22 cellular contexts compared by ENCODE assay signal in the genomic region with DNA sequence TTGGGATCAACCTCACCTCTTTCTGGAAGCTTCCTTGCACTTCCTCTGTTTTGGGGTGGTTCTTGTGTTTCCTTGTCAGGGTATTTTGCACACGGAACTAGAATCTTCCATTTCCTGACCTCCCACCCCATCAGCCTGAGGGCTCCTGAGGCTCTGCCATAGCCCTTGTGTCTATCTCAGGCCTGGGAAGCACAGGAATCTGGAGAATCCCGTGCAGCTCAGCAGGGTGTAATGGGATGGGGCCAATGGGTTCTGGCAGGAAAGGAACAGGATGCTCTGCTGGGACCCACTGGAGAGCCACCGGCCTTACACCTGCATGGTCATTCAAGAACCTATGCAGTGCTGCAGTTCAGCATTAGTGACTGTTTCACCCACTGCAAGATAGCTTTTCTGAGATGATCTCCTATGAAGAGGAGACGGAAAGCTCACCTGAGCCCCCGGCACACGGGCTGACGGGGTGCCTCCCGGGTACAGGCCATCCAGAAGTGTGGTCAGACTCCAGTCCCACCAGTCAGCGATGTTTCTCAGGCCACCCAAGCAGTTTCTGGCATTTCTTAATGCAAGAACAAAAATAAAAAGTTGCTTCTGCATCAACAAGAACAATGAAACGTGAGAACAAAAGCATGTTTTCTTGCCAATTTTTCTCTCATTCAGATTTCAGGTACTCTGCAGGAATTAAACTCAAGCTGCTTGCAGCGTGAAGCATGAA.
DNase-seq lines count a peak whose midpoint lies in the region; ATAC-seq, FAIRE-seq and TF ChIP-seq lines count a peak whose summit lies in the region.
"Had no signal": no experiment of that assay in that cellular context is flagged by ENCODE, and none has a peak within 500 bp of the region (broad histone marks: within the 10 kb centered on the region; RNA-seq: fewer than 3 reads in every experiment).

No MANE protein-coding gene starts in this region.

- dilution Hi-C loops in IMR-90 (cut with HindIII; ENCODE audit: low sequenced_read_pairs, unreplicated experiment), result no loop called here

- no peak overlapping the region; the same call in 1 of the 2 replicates for H4K5ac ChIP-seq in IMR-90 (ENCODE audit: low read depth, low read length)

- CTCF ChIA-PET in IMR-90 (lab: Yijun Ruan, JAX), result interaction anchor here (0.5 kb wide), 1 partner anchor 560 kb away, joined by 3 read pairs; no protein-coding TSS in a partner anchor

- BruUV-seq in IMR-90 (replicated peaks; lab: Mats Ljungman, UMichigan), result no TSS peak

- H3K9me3 Mint-ChIP-seq in astrocyte (ENCODE audit: unreplicated experiment), result no peaks in the 10 kb centered on the region
- H3K9me3 Mint-ChIP-seq in activated T-helper 2 cell treated with anti-CD3 and anti-CD28 coated beads, Interferon-gamma antibody, Interleukin-2, Interleukin-4, amounts not matched to agents 10 μg/mL and 5 μg/mL and 100 μg/mL, durations not matched to agents 14 hours and 24 hours and 36 hours, result no peaks in the 10 kb centered on the region
- H3K9me3 Mint-ChIP-seq in stimulated activated memory B cell treated with anti-CD40 and anti-IgM and Interleukin-4, amounts not matched to agents 10 μg/mL and 1 μg/mL and 100 μg/mL, for 72 hours, result no peaks in the 10 kb centered on the region
- H3K9me3 Mint-ChIP-seq: CD4-positive, alpha-beta memory T cell; IgD-negative memory B cell had no signal

- ATAC-seq in IMR-90 (ENCODE audit: low read depth), result no peak
- no peak for ATAC-seq in upper lobe of right lung
- no peak for ATAC-seq in stimulated activated memory B cell treated with anti-CD40 and anti-IgM and Interleukin-4, amounts not matched to agents 10 μg/mL and 1 μg/mL and 100 μg/mL, for 72 hours
- ATAC-seq: GM12878 had no signal

- peak overlapping the region; percentile 23 for H2BK20ac ChIP-seq in IMR-90 (ENCODE audit: low read depth, low read length)

- H3K27ac ChIP-seq in IMR-90 (ENCODE audit: insufficient read depth, low read length) (no peak overlapping the region), astrocyte (ENCODE audit: low read depth, low read length) (no peak overlapping the region), upper lobe of right lung (no peak overlapping the region), left ventricle myocardium inferior (replicated peaks) (no peak overlapping the region)

- no peak overlapping the region for H2AFZ ChIP-seq in IMR-90 (replicated peaks; ENCODE audit: low read length, poor library complexity)
- H2AFZ ChIP-seq in astrocyte (ENCODE audit: low read depth, low read length), result no peak overlapping the region

- no peak overlapping the region for H3K18ac ChIP-seq in IMR-90 (ENCODE audit: low read depth, low read length)

- in situ Hi-C loops in IMR-90 (cut with MboI; ENCODE audit: low sequenced_read_pairs), result loop anchor here (5.0 to 10.0 kb wide), 3 partner anchors 230 to 550 kb away; a partner anchor contains a TSS

- H3K79me2 ChIP-seq in astrocyte (ENCODE audit: insufficient read depth, low read length), result no peaks in the 10 kb centered on the region

- H3K27ac Mint-ChIP-seq in astrocyte (ENCODE audit: unreplicated experiment), result no peak overlapping the region
- H3K27ac Mint-ChIP-seq in activated T-helper 2 cell treated with anti-CD3 and anti-CD28 coated beads, Interferon-gamma antibody, Interleukin-2, Interleukin-4, amounts not matched to agents 10 μg/mL and 5 μg/mL and 100 μg/mL, durations not matched to agents 14 hours and 24 hours and 36 hours, result no peak overlapping the region
- H3K27ac Mint-ChIP-seq in stimulated activated memory B cell treated with anti-CD40 and anti-IgM and Interleukin-4, amounts not matched to agents 10 μg/mL and 1 μg/mL and 100 μg/mL, for 72 hours, result no peak overlapping the region
- H3K27ac Mint-ChIP-seq: CD4-positive, alpha-beta memory T cell had no signal

- H2BK15ac ChIP-seq in IMR-90 (ENCODE audit: low read depth, low read length), result no peak overlapping the region; the same call in 2 of the 3 replicates

- peak overlapping the region; percentile 11; the same call in 1 of the 2 replicates for H3K14ac ChIP-seq in IMR-90 (replicated peaks; ENCODE audit: low read depth, low read length)

- H3K4me1 ChIP-seq in IMR-90 (ENCODE audit: control insufficient read depth, insufficient read depth, low read length), result peaks cover 4% of the 10 kb centered on the region
- H3K4me1 ChIP-seq in astrocyte (ENCODE audit: insufficient read depth, low read length), result peaks cover 4% of the 10 kb centered on the region
- H3K4me1 ChIP-seq in upper lobe of right lung, result peaks cover 7% of the 10 kb centered on the region
- peaks cover 30% of the 10 kb centered on the region for H3K4me1 ChIP-seq in left ventricle myocardium inferior

- no peak overlapping the region for H3K56ac ChIP-seq in IMR-90 (ENCODE audit: extremely low read depth, insufficient read depth, low read length)

- intact Hi-C loops in IMR-90 (cut with micrococcal nuclease) (loop anchor here (5.0 kb wide), 3 partner anchors 53 to 363 kb away; no protein-coding TSS in a partner anchor), upper lobe of right lung (cut with DNase I) (loop anchor here (10.0 kb wide), 1 partner anchor 370 kb away; no protein-coding TSS in a partner anchor), left ventricle myocardium inferior (cut with micrococcal nuclease) (no loop called here)
- intact Hi-C loops in activated T-helper 2 cell treated with anti-CD3 and anti-CD28 coated beads, Interferon-gamma antibody, Interleukin-2, Interleukin-4, amounts not matched to agents 10 μg/mL and 5 μg/mL and 100 μg/mL, durations not matched to agents 14 hours and 24 hours and 36 hours (cut with micrococcal nuclease), result loop anchor here (5.0 kb wide), 1 partner anchor 1898 kb away; no protein-coding TSS in a partner anchor

- no peak overlapping the region for H4K8ac ChIP-seq in IMR-90 (ENCODE audit: low read depth in 2 of 2, low read length in 2 of 2)

- H3K27me3 Mint-ChIP-seq in astrocyte (ENCODE audit: low read depth, unreplicated experiment), result no peaks in the 10 kb centered on the region
- H3K27me3 Mint-ChIP-seq in activated T-helper 2 cell treated with anti-CD3 and anti-CD28 coated beads, Interferon-gamma antibody, Interleukin-2, Interleukin-4, amounts not matched to agents 10 μg/mL and 5 μg/mL and 100 μg/mL, durations not matched to agents 14 hours and 24 hours and 36 hours (ENCODE audit: low read depth), result peaks cover 2% of the 10 kb centered on the region
- no peaks in the 10 kb centered on the region for H3K27me3 Mint-ChIP-seq in stimulated activated memory B cell treated with anti-CD40 and anti-IgM and Interleukin-4, amounts not matched to agents 10 μg/mL and 1 μg/mL and 100 μg/mL, for 72 hours
- H3K27me3 Mint-ChIP-seq: CD4-positive, alpha-beta memory T cell had no signal

- peaks cover 4% of the 10 kb centered on the region for H3K36me3 Mint-ChIP-seq in astrocyte (ENCODE audit: low read depth, unreplicated experiment)
- H3K36me3 Mint-ChIP-seq in activated T-helper 2 cell treated with anti-CD3 and anti-CD28 coated beads, Interferon-gamma antibody, Interleukin-2, Interleukin-4, amounts not matched to agents 10 μg/mL and 5 μg/mL and 100 μg/mL, durations not matched to agents 14 hours and 24 hours and 36 hours (ENCODE audit: low read depth), result no peaks in the 10 kb centered on the region
- H3K36me3 Mint-ChIP-seq in stimulated activated memory B cell treated with anti-CD40 and anti-IgM and Interleukin-4, amounts not matched to agents 10 μg/mL and 1 μg/mL and 100 μg/mL, for 72 hours, result no peaks in the 10 kb centered on the region
- H3K36me3 Mint-ChIP-seq: CD4-positive, alpha-beta memory T cell; IgD-negative memory B cell had no signal

- no peak for TF ChIP-seq RAD21 in IMR-90 (IDR thresholded peaks at IDR 0.05; ENCODE audit: low read length)

- no peaks in the 10 kb centered on the region for H3K9me3 ChIP-seq in IMR-90 (ENCODE audit: control insufficient read depth, insufficient read depth, low read length)
- H3K9me3 ChIP-seq in astrocyte (ENCODE audit: insufficient read depth, low read depth, low read length), result no peaks in the 10 kb centered on the region
- no peaks in the 10 kb centered on the region for H3K9me3 ChIP-seq in upper lobe of right lung
- H3K9me3 ChIP-seq in left ventricle myocardium inferior (replicated peaks), result no peaks in the 10 kb centered on the region

- DNase-seq in IMR-90 (no peak), astrocyte (ENCODE audit: low read depth) (no peak), iPS-NIHi11 (ENCODE audit: low spot score) (peak; percentile 48), upper lobe of right lung (peak; percentile 6), left ventricle myocardium inferior (no peak)
- no peak for DNase-seq in activated T-helper 2 cell treated with anti-CD3 and anti-CD28 coated beads, Interferon-gamma antibody, Interleukin-2, Interleukin-4, amounts not matched to agents 10 μg/mL and 5 μg/mL and 100 μg/mL, durations not matched to agents 14 hours and 24 hours and 36 hours (ENCODE audit: low spot score)
- DNase-seq: Calu3; CD4-positive, alpha-beta memory T cell; DMS79; MV-4-11; NCI-H1417 treated with DMSO at 0.1 percent for 48 hours; NCI-H1930; NCI-H2171; NCI-H446 treated with DMSO at 0.1 percent for 48 hours; NK-92 treated with Interleukin-12 subunit alpha and Interleukin-12 subunit beta, amount 100 ng/mL, for 24 hours; OCI-M1; RPMI8226 had no signal

- H3K27me3 ChIP-seq in IMR-90 (ENCODE audit: control insufficient read depth, insufficient read depth, low read length), result no peaks in the 10 kb centered on the region
- H3K27me3 ChIP-seq in astrocyte (ENCODE audit: insufficient read depth, low read length), result no peaks in the 10 kb centered on the region
- H3K27me3 ChIP-seq in upper lobe of right lung, result no peaks in the 10 kb centered on the region
- no peaks in the 10 kb centered on the region for H3K27me3 ChIP-seq in left ventricle myocardium inferior (ENCODE audit: low read depth)

- H3K4me2 ChIP-seq in IMR-90 (ENCODE audit: low read depth, low read length) (no peak overlapping the region), astrocyte (ENCODE audit: low read length) (no peak overlapping the region)

- TF ChIP-seq CTCF in IMR-90 (conservative IDR thresholded peaks at IDR 0.05; ENCODE audit: low read depth, low read length), result no peak
- TF ChIP-seq CTCF in astrocyte (IDR thresholded peaks at IDR 0.05; ENCODE audit: insufficient read depth, low read depth, low read length), result no peak
- no peak for TF ChIP-seq CTCF in upper lobe of right lung (IDR thresholded peaks at IDR 0.05)
- TF ChIP-seq CTCF in left ventricle myocardium inferior (IDR thresholded peaks at IDR 0.05; ENCODE audit: borderline replicate concordance), result no peak

- no peaks in the 10 kb centered on the region for H4K20me1 ChIP-seq in IMR-90 (ENCODE audit: insufficient read depth, low read length)
- no peaks in the 10 kb centered on the region for H4K20me1 ChIP-seq in astrocyte (ENCODE audit: insufficient read depth, low read length)

- peak overlapping the region; percentile 49; the same call in 1 of the 2 replicates for H2BK120ac ChIP-seq in IMR-90 (ENCODE audit: low read depth, low read length)

- 0 out of 2 replicates have a peak overlapping the region, but pooled peaks have one; percentile 34 for H2AK5ac ChIP-seq in IMR-90 (ENCODE audit: low read depth, low read length)

- H3K4me1 Mint-ChIP-seq in astrocyte (ENCODE audit: low read depth, unreplicated experiment), result peaks cover 7% of the 10 kb centered on the region
- no peaks in the 10 kb centered on the region for H3K4me1 Mint-ChIP-seq in activated T-helper 2 cell treated with anti-CD3 and anti-CD28 coated beads, Interferon-gamma antibody, Interleukin-2, Interleukin-4, amounts not matched to agents 10 μg/mL and 5 μg/mL and 100 μg/mL, durations not matched to agents 14 hours and 24 hours and 36 hours (ENCODE audit: low read depth)
- H3K4me1 Mint-ChIP-seq in stimulated activated memory B cell treated with anti-CD40 and anti-IgM and Interleukin-4, amounts not matched to agents 10 μg/mL and 1 μg/mL and 100 μg/mL, for 72 hours, result peaks cover 26% of the 10 kb centered on the region
- H3K4me1 Mint-ChIP-seq: CD4-positive, alpha-beta memory T cell had no signal

- POLR2A ChIA-PET in IMR-90 (lab: Charles Lee; ENCODE audit: unreplicated experiment), result no interaction called here

- H4K91ac ChIP-seq in IMR-90 (ENCODE audit: insufficient read depth, low read depth, low read length), result peak overlapping the region; percentile 17; the same call in 1 of the 2 replicates

- H3K4me3 ChIP-seq in IMR-90 (ENCODE audit: insufficient read depth, low read depth, low read length), result no peak overlapping the region
- H3K4me3 ChIP-seq in astrocyte (ENCODE audit: insufficient read depth, low read depth, low read length), result no peak overlapping the region
- no peak overlapping the region for H3K4me3 ChIP-seq in upper lobe of right lung
- H3K4me3 ChIP-seq in left ventricle myocardium inferior, result no peak overlapping the region
- H3K4me3 ChIP-seq: GM12878 had no signal

- H3K4me3 Mint-ChIP-seq in astrocyte (ENCODE audit: unreplicated experiment), result no peak overlapping the region
- no peak overlapping the region for H3K4me3 Mint-ChIP-seq in activated T-helper 2 cell treated with anti-CD3 and anti-CD28 coated beads, Interferon-gamma antibody, Interleukin-2, Interleukin-4, amounts not matched to agents 10 μg/mL and 5 μg/mL and 100 μg/mL, durations not matched to agents 14 hours and 24 hours and 36 hours (ENCODE audit: low read depth)
- H3K4me3 Mint-ChIP-seq in stimulated activated memory B cell treated with anti-CD40 and anti-IgM and Interleukin-4, amounts not matched to agents 10 μg/mL and 1 μg/mL and 100 μg/mL, for 72 hours, result no peak overlapping the region
- H3K4me3 Mint-ChIP-seq: CD4-positive, alpha-beta memory T cell; IgD-negative memory B cell had no signal

- FAIRE-seq in astrocyte (lab: Jason Lieb, UNC), result peak; percentile 43
- FAIRE-seq: G401.6, GM12878, H54 had no signal

- 99% methylated on average over 7 of the region's 11 CpGs; no CpG with 5 or more reads in 1 of the 2 experiments for WGBS in IMR-90 (ENCODE audit: extremely low coverage in 2 of 2, insufficient read length in 1 of 2), 2 experiments

- no peak overlapping the region for H2AK9ac ChIP-seq in IMR-90 (replicated peaks; ENCODE audit: low read depth, low read length, poor library complexity)

- peaks cover 6% of the 10 kb centered on the region; the same call in 1 of the 2 replicates for H3K9me1 ChIP-seq in IMR-90 (ENCODE audit: insufficient read depth, low read length)

- H3K4ac ChIP-seq in IMR-90 (ENCODE audit: low read depth, low read length), result peak overlapping the region; percentile 48; the same call in 1 of the 2 replicates

- H3K36me3 ChIP-seq in IMR-90 (ENCODE audit: control insufficient read depth, insufficient read depth, low read length) (no peaks in the 10 kb centered on the region), astrocyte (ENCODE audit: insufficient read depth, low read length) (no peaks in the 10 kb centered on the region), upper lobe of right lung (no peaks in the 10 kb centered on the region), left ventricle myocardium inferior (peaks cover 7% of the 10 kb centered on the region)

- H2BK5ac ChIP-seq in IMR-90 (ENCODE audit: low read depth, low read length, poor library complexity, severe bottlenecking), result no peak overlapping the region

- H3K9ac ChIP-seq in IMR-90 (ENCODE audit: low read depth, low read length) (no peak overlapping the region), astrocyte (ENCODE audit: low read length) (no peak overlapping the region)

- no peaks in the 10 kb centered on the region for H3K79me1 ChIP-seq in IMR-90 (ENCODE audit: low read depth in 1 of 2, low read length in 2 of 2)

- no peak for TF ChIP-seq POLR2A in IMR-90 (IDR thresholded peaks at IDR 0.05; ENCODE audit: low read depth, low read length)

- H3K23ac ChIP-seq in IMR-90 (ENCODE audit: low read depth, low read length), result no peak overlapping the region

Comparison
In these comparisons a context has a peak if more than half of its experiments do, and no peak if none do; other contexts are left out.
1. DNase-seq: peak in iPS-NIHi11 (single experiment) and upper lobe of right lung (single experiment); none in IMR-90 (single experiment), astrocyte (single experiment), left ventricle myocardium inferior (single experiment) and activated T-helper 2 cell treated with anti-CD3 and anti-CD28 coated beads, Interferon-gamma antibody, Interleukin-2, Interleukin-4, amounts not matched to agents 10 μg/mL and 5 μg/mL and 100 μg/mL, durations not matched to agents 14 hours and 24 hours and 36 hours (single experiment).